ENCODE assay signal across 1 cellular context in the genomic region with DNA sequence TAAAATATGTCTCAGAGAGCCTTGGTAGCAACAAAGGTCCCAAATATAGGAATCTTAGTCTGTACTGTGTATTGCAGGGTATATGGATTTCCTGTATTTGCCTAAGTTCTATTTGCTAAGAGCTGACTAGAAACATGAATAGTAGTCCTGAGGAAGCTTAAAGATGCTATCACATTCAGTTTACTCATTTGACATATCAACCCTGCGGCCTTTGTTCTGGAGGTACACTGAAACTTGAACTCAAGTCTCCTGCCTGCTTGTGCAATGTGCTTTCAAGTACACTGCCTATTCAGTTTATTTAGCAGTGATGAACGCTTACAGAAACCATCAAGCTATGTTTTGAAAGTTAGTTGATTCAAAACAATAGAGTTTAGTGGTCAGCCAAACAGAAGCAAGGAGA.
TF ChIP-seq lines count a peak whose summit lies in the region.

No MANE protein-coding gene starts in this region.

TF ChIP-seq in HepG2, 621 proteins besides CTCF, POLR2A, EP300 and RAD21 (continued from another document and continues in another):
- TF ChIP-seq, protein P1, sequence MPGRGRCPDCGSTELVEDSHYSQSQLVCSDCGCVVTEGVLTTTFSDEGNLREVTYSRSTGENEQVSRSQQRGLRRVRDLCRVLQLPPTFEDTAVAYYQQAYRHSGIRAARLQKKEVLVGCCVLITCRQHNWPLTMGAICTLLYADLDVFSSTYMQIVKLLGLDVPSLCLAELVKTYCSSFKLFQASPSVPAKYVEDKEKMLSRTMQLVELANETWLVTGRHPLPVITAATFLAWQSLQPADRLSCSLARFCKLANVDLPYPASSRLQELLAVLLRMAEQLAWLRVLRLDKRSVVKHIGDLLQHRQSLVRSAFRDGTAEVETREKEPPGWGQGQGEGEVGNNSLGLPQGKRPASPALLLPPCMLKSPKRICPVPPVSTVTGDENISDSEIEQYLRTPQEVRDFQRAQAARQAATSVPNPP (CRISPR knock-in tag; IDR thresholded peaks at IDR 0.05) = no peak
- no peak for TF ChIP-seq ZNF839 (CRISPR knock-in tag; IDR thresholded peaks at IDR 0.05; ENCODE audit: borderline replicate concordance)
- TF ChIP-seq ZNF205 (CRISPR knock-in tag; IDR thresholded peaks at IDR 0.05) = 0 out of 2 replicates have a peak, but pooled peaks have one; percentile 28
- TF ChIP-seq, protein P2, sequence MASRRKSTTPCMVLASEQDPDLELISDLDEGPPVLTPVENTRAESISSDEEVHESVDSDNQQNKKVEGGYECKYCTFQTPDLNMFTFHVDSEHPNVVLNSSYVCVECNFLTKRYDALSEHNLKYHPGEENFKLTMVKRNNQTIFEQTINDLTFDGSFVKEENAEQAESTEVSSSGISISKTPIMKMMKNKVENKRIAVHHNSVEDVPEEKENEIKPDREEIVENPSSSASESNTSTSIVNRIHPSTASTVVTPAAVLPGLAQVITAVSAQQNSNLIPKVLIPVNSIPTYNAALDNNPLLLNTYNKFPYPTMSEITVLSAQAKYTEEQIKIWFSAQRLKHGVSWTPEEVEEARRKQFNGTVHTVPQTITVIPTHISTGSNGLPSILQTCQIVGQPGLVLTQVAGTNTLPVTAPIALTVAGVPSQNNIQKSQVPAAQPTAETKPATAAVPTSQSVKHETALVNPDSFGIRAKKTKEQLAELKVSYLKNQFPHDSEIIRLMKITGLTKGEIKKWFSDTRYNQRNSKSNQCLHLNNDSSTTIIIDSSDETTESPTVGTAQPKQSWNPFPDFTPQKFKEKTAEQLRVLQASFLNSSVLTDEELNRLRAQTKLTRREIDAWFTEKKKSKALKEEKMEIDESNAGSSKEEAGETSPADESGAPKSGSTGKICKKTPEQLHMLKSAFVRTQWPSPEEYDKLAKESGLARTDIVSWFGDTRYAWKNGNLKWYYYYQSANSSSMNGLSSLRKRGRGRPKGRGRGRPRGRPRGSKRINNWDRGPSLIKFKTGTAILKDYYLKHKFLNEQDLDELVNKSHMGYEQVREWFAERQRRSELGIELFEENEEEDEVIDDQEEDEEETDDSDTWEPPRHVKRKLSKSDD (CRISPR knock-in tag; IDR thresholded peaks at IDR 0.05; ENCODE audit: low read depth) = no peak
- TF ChIP-seq, protein P3, sequence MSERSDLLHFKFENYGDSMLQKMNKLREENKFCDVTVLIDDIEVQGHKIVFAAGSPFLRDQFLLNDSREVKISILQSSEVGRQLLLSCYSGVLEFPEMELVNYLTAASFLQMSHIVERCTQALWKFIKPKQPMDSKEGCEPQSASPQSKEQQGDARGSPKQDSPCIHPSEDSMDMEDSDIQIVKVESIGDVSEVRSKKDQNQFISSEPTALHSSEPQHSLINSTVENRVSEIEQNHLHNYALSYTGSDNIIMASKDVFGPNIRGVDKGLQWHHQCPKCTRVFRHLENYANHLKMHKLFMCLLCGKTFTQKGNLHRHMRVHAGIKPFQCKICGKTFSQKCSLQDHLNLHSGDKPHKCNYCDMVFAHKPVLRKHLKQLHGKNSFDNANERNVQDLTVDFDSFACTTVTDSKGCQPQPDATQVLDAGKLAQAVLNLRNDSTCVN (CRISPR knock-in tag; IDR thresholded peaks at IDR 0.05; ENCODE audit: borderline replicate concordance) = 0 out of 2 replicates have a peak, but pooled peaks have one; percentile 35
- TF ChIP-seq FOXK1 (CRISPR knock-in tag; IDR thresholded peaks at IDR 0.05; ENCODE audit: borderline replicate concordance, low read depth) = peak; percentile 66; the same call in 1 of the 2 replicates
- 0 out of 2 replicates have a peak, but pooled peaks have one; percentile 32 for TF ChIP-seq KAT7 (CRISPR knock-in tag; IDR thresholded peaks at IDR 0.05; ENCODE audit: borderline replicate concordance)
- TF ChIP-seq MEIS2 (CRISPR knock-in tag; IDR thresholded peaks at IDR 0.05) = peak; percentile 34; the same call in 1 of the 2 replicates
- no peak for TF ChIP-seq BATF2 (CRISPR knock-in tag; IDR thresholded peaks at IDR 0.05)
- TF ChIP-seq ZNF337 (CRISPR knock-in tag; IDR thresholded peaks at IDR 0.05; ENCODE audit: borderline replicate concordance, low read depth) = no peak
- no peak for TF ChIP-seq FOXP1 (IDR thresholded peaks at IDR 0.05)
- peak; percentile 92 for TF ChIP-seq FOXP1 (CRISPR knock-in tag; IDR thresholded peaks at IDR 0.05)
- TF ChIP-seq ZNF772 (CRISPR knock-in tag; IDR thresholded peaks at IDR 0.05) = peak; percentile 19; the same call in 1 of the 2 replicates
- TF ChIP-seq ZNF136 (CRISPR knock-in tag; IDR thresholded peaks at IDR 0.05; ENCODE audit: low read depth) = no peak
- TF ChIP-seq ZNF501 (CRISPR knock-in tag; IDR thresholded peaks at IDR 0.05) = no peak
- TF ChIP-seq ZFYVE20 (CRISPR knock-in tag; IDR thresholded peaks at IDR 0.05; ENCODE audit: borderline replicate concordance, low read depth) = no peak
- TF ChIP-seq, protein P4, sequence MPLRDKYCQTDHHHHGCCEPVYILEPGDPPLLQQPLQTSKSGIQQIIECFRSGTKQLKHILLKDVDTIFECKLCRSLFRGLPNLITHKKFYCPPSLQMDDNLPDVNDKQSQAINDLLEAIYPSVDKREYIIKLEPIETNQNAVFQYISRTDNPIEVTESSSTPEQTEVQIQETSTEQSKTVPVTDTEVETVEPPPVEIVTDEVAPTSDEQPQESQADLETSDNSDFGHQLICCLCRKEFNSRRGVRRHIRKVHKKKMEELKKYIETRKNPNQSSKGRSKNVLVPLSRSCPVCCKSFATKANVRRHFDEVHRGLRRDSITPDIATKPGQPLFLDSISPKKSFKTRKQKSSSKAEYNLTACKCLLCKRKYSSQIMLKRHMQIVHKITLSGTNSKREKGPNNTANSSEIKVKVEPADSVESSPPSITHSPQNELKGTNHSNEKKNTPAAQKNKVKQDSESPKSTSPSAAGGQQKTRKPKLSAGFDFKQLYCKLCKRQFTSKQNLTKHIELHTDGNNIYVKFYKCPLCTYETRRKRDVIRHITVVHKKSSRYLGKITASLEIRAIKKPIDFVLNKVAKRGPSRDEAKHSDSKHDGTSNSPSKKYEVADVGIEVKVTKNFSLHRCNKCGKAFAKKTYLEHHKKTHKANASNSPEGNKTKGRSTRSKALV (CRISPR knock-in tag; IDR thresholded peaks at IDR 0.05) = no peak
- no peak for TF ChIP-seq ZNF354B (CRISPR knock-in tag; IDR thresholded peaks at IDR 0.05)
- TF ChIP-seq HOXA7 (CRISPR knock-in tag; IDR thresholded peaks at IDR 0.05) = no peak
- peak; percentile 83 for TF ChIP-seq FOXA3 (CRISPR knock-in tag; IDR thresholded peaks at IDR 0.05)
- TF ChIP-seq, protein P5, sequence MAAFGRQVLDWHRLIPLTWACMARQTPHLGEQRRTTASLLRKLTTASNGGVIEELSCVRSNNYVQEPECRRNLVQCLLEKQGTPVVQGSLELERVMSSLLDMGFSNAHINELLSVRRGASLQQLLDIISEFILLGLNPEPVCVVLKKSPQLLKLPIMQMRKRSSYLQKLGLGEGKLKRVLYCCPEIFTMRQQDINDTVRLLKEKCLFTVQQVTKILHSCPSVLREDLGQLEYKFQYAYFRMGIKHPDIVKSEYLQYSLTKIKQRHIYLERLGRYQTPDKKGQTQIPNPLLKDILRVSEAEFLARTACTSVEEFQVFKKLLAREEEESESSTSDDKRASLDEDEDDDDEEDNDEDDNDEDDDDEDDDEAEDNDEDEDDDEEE (CRISPR knock-in tag; IDR thresholded peaks at IDR 0.05) = no peak
- no peak for TF ChIP-seq ZBTB7B (CRISPR knock-in tag; IDR thresholded peaks at IDR 0.05)
- TF ChIP-seq ZNF296 (CRISPR knock-in tag; conservative IDR thresholded peaks at IDR 0.05) = no peak
- no peak for TF ChIP-seq JUN (CRISPR knock-in tag; IDR thresholded peaks at IDR 0.05)
- no peak for TF ChIP-seq NBN (conservative IDR thresholded peaks at IDR 0.05)
- TF ChIP-seq, protein P6, sequence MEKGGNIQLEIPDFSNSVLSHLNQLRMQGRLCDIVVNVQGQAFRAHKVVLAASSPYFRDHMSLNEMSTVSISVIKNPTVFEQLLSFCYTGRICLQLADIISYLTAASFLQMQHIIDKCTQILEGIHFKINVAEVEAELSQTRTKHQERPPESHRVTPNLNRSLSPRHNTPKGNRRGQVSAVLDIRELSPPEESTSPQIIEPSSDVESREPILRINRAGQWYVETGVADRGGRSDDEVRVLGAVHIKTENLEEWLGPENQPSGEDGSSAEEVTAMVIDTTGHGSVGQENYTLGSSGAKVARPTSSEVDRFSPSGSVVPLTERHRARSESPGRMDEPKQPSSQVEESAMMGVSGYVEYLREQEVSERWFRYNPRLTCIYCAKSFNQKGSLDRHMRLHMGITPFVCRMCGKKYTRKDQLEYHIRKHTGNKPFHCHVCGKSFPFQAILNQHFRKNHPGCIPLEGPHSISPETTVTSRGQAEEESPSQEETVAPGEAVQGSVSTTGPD (CRISPR knock-in tag; IDR thresholded peaks at IDR 0.05) = no peak
- 0 out of 2 replicates have a peak, but pooled peaks have one; percentile 32 for TF ChIP-seq ZNF503 (CRISPR knock-in tag; IDR thresholded peaks at IDR 0.05)
- TF ChIP-seq SIX4 (CRISPR knock-in tag; IDR thresholded peaks at IDR 0.05) = peak; percentile 91
- TF ChIP-seq FOXA1 (IDR thresholded peaks at IDR 0.05) = no peak
- peak; percentile 80 for TF ChIP-seq FOXA1 (CRISPR knock-in tag; IDR thresholded peaks at IDR 0.05)
- no peak for TF ChIP-seq RBM39 (IDR thresholded peaks at IDR 0.05; ENCODE audit: low read depth, low read length, poor library complexity, severe bottlenecking)
- no peak for TF ChIP-seq NCOA1 (CRISPR knock-in tag; IDR thresholded peaks at IDR 0.05)
- no peak for TF ChIP-seq GLMP (CRISPR knock-in tag; IDR thresholded peaks at IDR 0.05; ENCODE audit: borderline replicate concordance)
- no peak for TF ChIP-seq KDM2A (CRISPR knock-in tag; IDR thresholded peaks at IDR 0.05; ENCODE audit: borderline replicate concordance, low read depth)
- TF ChIP-seq MED8 (CRISPR knock-in tag; IDR thresholded peaks at IDR 0.05; ENCODE audit: insufficient replicate concordance) = peak; percentile 73
- no peak for TF ChIP-seq RFXANK (CRISPR knock-in tag; IDR thresholded peaks at IDR 0.05)
- no peak for TF ChIP-seq GABPA (IDR thresholded peaks at IDR 0.05; ENCODE audit: low read depth, low read length)
- no peak for TF ChIP-seq GABPA (CRISPR knock-in tag; IDR thresholded peaks at IDR 0.05; ENCODE audit: low read depth)
- TF ChIP-seq BRD4 (CRISPR knock-in tag; IDR thresholded peaks at IDR 0.05) = no peak
- no peak for TF ChIP-seq MYNN (CRISPR knock-in tag; IDR thresholded peaks at IDR 0.05; ENCODE audit: low read depth)
- no peak for TF ChIP-seq STAT5B (CRISPR knock-in tag; IDR thresholded peaks at IDR 0.05)
- TF ChIP-seq ZBTB7A (CRISPR knock-in tag; IDR thresholded peaks at IDR 0.05) = no peak
- no peak for TF ChIP-seq ZBTB14 (CRISPR knock-in tag; IDR thresholded peaks at IDR 0.05)
- peak; percentile 76 for TF ChIP-seq ZNF7 (CRISPR knock-in tag; IDR thresholded peaks at IDR 0.05)
- no peak for TF ChIP-seq LCORL (IDR thresholded peaks at IDR 0.05)
- no peak for TF ChIP-seq LCORL (CRISPR knock-in tag; IDR thresholded peaks at IDR 0.05)
